8 cellular contexts compared by ENCODE assay signal in the genomic region with DNA sequence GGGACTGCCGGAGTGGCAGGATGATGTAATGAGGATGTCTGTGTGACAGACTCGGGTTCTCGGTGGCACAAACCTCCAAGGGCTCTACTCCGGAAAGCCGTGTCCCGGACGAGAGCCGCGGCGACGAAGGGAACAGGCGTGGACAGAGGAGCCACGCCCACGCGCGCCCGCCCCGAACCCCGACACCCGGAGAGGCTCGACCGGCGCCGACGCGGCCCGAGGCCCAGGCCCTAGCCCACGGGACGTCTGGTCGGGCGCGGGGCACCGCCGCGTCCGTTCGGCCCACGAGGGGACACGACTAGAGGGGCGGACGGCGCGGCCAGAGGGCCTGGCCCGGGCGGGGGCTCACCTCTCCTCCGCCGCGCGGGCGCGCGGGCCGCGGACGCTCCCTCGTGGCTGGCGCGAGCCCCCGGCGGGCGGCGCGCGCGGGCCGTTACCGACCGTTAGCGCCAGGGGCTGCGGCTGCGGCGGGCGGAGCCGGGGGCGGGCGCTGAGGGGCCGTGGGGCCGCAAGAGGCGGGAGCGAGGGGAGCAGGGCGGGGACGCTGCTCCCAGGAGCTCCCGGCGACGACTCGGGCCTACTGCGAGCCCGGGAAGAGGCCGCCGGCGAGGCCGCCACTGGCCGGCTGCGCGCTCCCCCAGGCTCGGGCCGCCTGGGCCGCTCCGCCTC. TPM values are rescaled to one million over a fixed set of nuclear protein-coding genes. Genes with fewer than 3 reads are reported as not detected.
A peak's percentile ranks its signal among the peaks of the same experiment; 100 is the strongest.
DNase-seq lines count a peak whose midpoint lies in the region; ATAC-seq and TF ChIP-seq lines count a peak whose summit lies in the region.

No MANE protein-coding gene starts in this region.

- peak; percentile 49 for ATAC-seq in GM19328 (IDR thresholded peaks at IDR 0.05; ENCODE audit: unreplicated experiment)
- peak; percentile 50 for ATAC-seq in HG03280 (IDR thresholded peaks at IDR 0.05; ENCODE audit: unreplicated experiment)
- ATAC-seq in stimulated activated effector memory CD8-positive, alpha-beta T cell treated with anti-CD3 and anti-CD28 coated beads, Interleukin-12 subunit alpha, Interleukin-12 subunit beta, amount 100 ng/mL, for 72 hours = peak; percentile 52

- intact Hi-C loops in PC-9 (cut with micrococcal nuclease; ENCODE audit: unreplicated experiment) = loop anchor here (2.0 kb wide), 1 partner anchor 1160 kb away; no protein-coding TSS in a partner anchor

- H3K27ac Mint-ChIP-seq in stimulated activated effector memory CD8-positive, alpha-beta T cell treated with anti-CD3 and anti-CD28 coated beads, Interleukin-12 subunit alpha, Interleukin-12 subunit beta, amount 100 ng/mL, for 72 hours = peak overlapping the region; percentile 87

- H3K27ac ChIP-seq in PC-9 (no peak overlapping the region; the same call in 1 of the 2 replicates), brain microvascular endothelial cell (peak overlapping the region; percentile 68)

- peaks cover 43% of the 10 kb centered on the region for H3K79me2 ChIP-seq in PC-9 (ENCODE audit: low read depth)

- peaks cover 36% of the 10 kb centered on the region for H3K4me1 Mint-ChIP-seq in stimulated activated effector memory CD8-positive, alpha-beta T cell treated with anti-CD3 and anti-CD28 coated beads, Interleukin-12 subunit alpha, Interleukin-12 subunit beta, amount 100 ng/mL, for 72 hours

- 0 out of 2 replicates have a peak overlapping the region, but pooled peaks have one; percentile 26 for H3K4me2 ChIP-seq in PC-9

- H3K4me3 ChIP-seq in PC-9 (peak overlapping the region; percentile 80), brain microvascular endothelial cell (ENCODE audit: low read depth, low read length) (peak overlapping the region; percentile 68)

- no peaks in the 10 kb centered on the region for H3K9me3 ChIP-seq in PC-9 (ENCODE audit: insufficient read depth, low read depth)

- DNase-seq in D341Med (ENCODE audit: low spot score) = peak; percentile 80
- peak in 1 of 2 experiments; percentile 50 for DNase-seq in PC-9
- DNase-seq in brain microvascular endothelial cell = no peak
- peak; percentile 65 for DNase-seq in islet precursor cell
- DNase-seq in stimulated activated effector memory CD8-positive, alpha-beta T cell treated with anti-CD3 and anti-CD28 coated beads, Interleukin-12 subunit alpha, Interleukin-12 subunit beta, amount 100 ng/mL, for 72 hours (ENCODE audit: low spot score in 2 of 2) = no peak
- DNase-seq in activated CD4-positive, CD25-positive, alpha-beta regulatory T cell treated with anti-CD3 and anti-CD28 coated beads, Interleukin-2, amount 50 U/mL, for 72 hours = no peak

- H2AFZ ChIP-seq in PC-9 = no peak overlapping the region

- no peaks in the 10 kb centered on the region for H3K9me2 ChIP-seq in PC-9 (ENCODE audit: insufficient read depth)

- peaks cover 24% of the 10 kb centered on the region for H3K4me1 ChIP-seq in PC-9 (replicated peaks; ENCODE audit: insufficient read depth)

- no TSS peak for BruUV-seq in PC-9 (replicated peaks; lab: Mats Ljungman, UMichigan)

- in situ Hi-C loops in brain microvascular endothelial cell (cut with HindIII; ENCODE audit: low pct_ligation_motif_present, low sequenced_read_pairs) = loop anchor here (25.0 kb wide), 1 partner anchor 641 kb away; a partner anchor contains a TSS

- CTCF ChIA-PET in PC-9 (lab: Charles Lee) = no interaction called here

- H3K27me3 ChIP-seq in PC-9 (ENCODE audit: insufficient read depth, low read depth) (no peaks in the 10 kb centered on the region), brain microvascular endothelial cell (replicated peaks) (peaks cover 21% of the 10 kb centered on the region)

- 0 out of 2 replicates have a peak, but pooled peaks cover 8% of the 10 kb centered on the region for H4K20me1 ChIP-seq in PC-9 (ENCODE audit: insufficient read depth)

- peak overlapping the region; percentile 77 for H3K4me3 Mint-ChIP-seq in stimulated activated effector memory CD8-positive, alpha-beta T cell treated with anti-CD3 and anti-CD28 coated beads, Interleukin-12 subunit alpha, Interleukin-12 subunit beta, amount 100 ng/mL, for 72 hours

- TF ChIP-seq CTCF in PC-9 (conservative IDR thresholded peaks at IDR 0.05) (no peak), brain microvascular endothelial cell (IDR thresholded peaks at IDR 0.05; ENCODE audit: low read depth, low read length, missing control alignments) (no peak)

- no peaks in the 10 kb centered on the region; the same call in 1 of the 2 replicates for H3F3A ChIP-seq in PC-9 (ENCODE audit: insufficient read depth, low read depth)

- H3K36me3 Mint-ChIP-seq in stimulated activated effector memory CD8-positive, alpha-beta T cell treated with anti-CD3 and anti-CD28 coated beads, Interleukin-12 subunit alpha, Interleukin-12 subunit beta, amount 100 ng/mL, for 72 hours = peaks cover 31% of the 10 kb centered on the region

- POLR2A ChIA-PET in PC-9 (lab: Charles Lee; ENCODE audit: unreplicated experiment) = no interaction called here

- no peaks in the 10 kb centered on the region for H3K36me3 ChIP-seq in PC-9 (ENCODE audit: low read depth)
- no peaks in the 10 kb centered on the region for H3K36me3 ChIP-seq in brain microvascular endothelial cell (replicated peaks)

- H3K9me3 Mint-ChIP-seq in stimulated activated effector memory CD8-positive, alpha-beta T cell treated with anti-CD3 and anti-CD28 coated beads, Interleukin-12 subunit alpha, Interleukin-12 subunit beta, amount 100 ng/mL, for 72 hours = no peaks in the 10 kb centered on the region

RNA-seq across cellular contexts. Expression of a gene that starts 2.1 kb away (rescaled TPM):
- not detected in 2 replicates for total RNA-seq in PC-9 (2021)

Comparison
In these comparisons a context has a peak if more than half of its experiments do, and no peak if none do; other contexts are left out.
1. DNase-seq: peak in D341Med (single experiment) and islet precursor cell (single experiment); none in brain microvascular endothelial cell (single experiment), stimulated activated effector memory CD8-positive, alpha-beta T cell treated with anti-CD3 and anti-CD28 coated beads, Interleukin-12 subunit alpha, Interleukin-12 subunit beta, amount 100 ng/mL, for 72 hours (0 of 2) and activated CD4-positive, CD25-positive, alpha-beta regulatory T cell treated with anti-CD3 and anti-CD28 coated beads, Interleukin-2, amount 50 U/mL, for 72 hours (single experiment).
2. Peak in every context shown above with its lines, with median percentiles within 50 percentile points of each other: ATAC-seq.